In genomic region chr11:86513138-86513537, GRCh38 we compare ENCODE assay signal across 20 cellular contexts.
"Had no signal": no experiment of that assay in that cellular context is flagged by ENCODE, and none has a peak within 500 bp of the region (broad histone marks: within the 10 kb centered on the region; RNA-seq: fewer than 3 reads in every experiment).

No MANE protein-coding gene starts in this region.

- H3K4me3 ChIP-seq: cardiac muscle cell, gastrocnemius medialis, heart right ventricle, left ventricle myocardium inferior, lung, mucosa of descending colon, neural progenitor cell, psoas muscle, right lobe of liver, spleen, upper lobe of right lung, vagina had no signal

- H3K4me2 ChIP-seq: neural progenitor cell had no signal

- H3K36me3 ChIP-seq: cardiac muscle cell, heart right ventricle, left ventricle myocardium inferior, neural progenitor cell, right lobe of liver, spleen, upper lobe of right lung, vagina had no signal

- H3K4me1 ChIP-seq: neural progenitor cell, psoas muscle had no signal

- H3K9ac ChIP-seq: neural progenitor cell had no signal

- H2AFZ ChIP-seq: neural progenitor cell had no signal

- H3K9me3 ChIP-seq: gastrocnemius medialis, mucosa of descending colon, psoas muscle, right lobe of liver, upper lobe of right lung, vagina had no signal

- H3K27ac ChIP-seq: cardiac muscle cell, gastrocnemius medialis, heart right ventricle, left ventricle myocardium inferior, neural progenitor cell, psoas muscle, right lobe of liver, spleen, upper lobe of right lung, vagina had no signal

- H3K27me3 ChIP-seq: cardiac muscle cell, gastrocnemius medialis, heart right ventricle, neural progenitor cell, right lobe of liver, spleen, upper lobe of right lung, vagina had no signal

- DNase-seq: gastrocnemius medialis; heart right ventricle; hypothalamus; left ventricle myocardium inferior; mucosa of descending colon; naive thymus-derived CD8-positive, alpha-beta T cell; psoas muscle; retina; right lobe of liver; spleen; stimulated activated CD4-positive, alpha-beta T cell treated with anti-CD3 and anti-CD28 coated beads, Interleukin-15, amount 100 ng/mL, for 24 hours; stimulated activated CD4-positive, alpha-beta T cell treated with anti-CD3 and anti-CD28 coated beads, Interleukin-1b, Interleukin-23, amount 100 ng/mL, for 48 hours; stimulated activated CD4-positive, alpha-beta T cell treated with anti-CD3 and anti-CD28 coated beads, Interleukin-4, amount 100 ng/mL, for 24 hours; stimulated activated naive CD8-positive, alpha-beta T cell treated with anti-CD3 and anti-CD28 coated beads, Interleukin-15, amount 100 ng/mL, for 72 hours; substantia nigra; upper lobe of right lung had no signal
